In the genomic region with DNA sequence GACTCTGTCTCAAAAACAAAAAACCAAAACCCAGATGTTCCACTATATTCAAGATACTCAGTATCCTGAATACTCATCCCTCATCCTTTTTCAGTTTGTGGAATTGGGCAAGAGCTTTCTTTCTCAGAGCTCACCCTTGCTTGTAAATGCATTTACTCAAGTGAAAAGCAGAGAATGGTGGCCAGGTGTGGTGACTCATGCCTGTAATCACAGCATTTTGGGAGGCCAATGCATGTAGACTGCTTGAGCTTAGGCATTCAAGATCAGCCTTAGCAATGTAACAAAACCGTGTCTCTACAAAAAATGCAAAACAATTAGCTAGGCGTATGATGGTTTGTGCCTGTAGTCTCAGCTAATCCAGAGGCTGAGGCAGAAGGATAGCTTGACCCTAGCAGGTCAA, we compare ENCODE assay signal across 19 cellular contexts.
DNase-seq lines count a peak whose midpoint lies in the region; ATAC-seq and TF ChIP-seq lines count a peak whose summit lies in the region.
"Had no signal": no experiment of that assay in that cellular context is flagged by ENCODE, and none has a peak within 500 bp of the region (broad histone marks: within the 10 kb centered on the region; RNA-seq: fewer than 3 reads in every experiment).

No MANE protein-coding gene starts in this region.

- H3K36me3 Mint-ChIP-seq in activated T-helper 17 cell treated with anti-CD3 and anti-CD28 coated beads, Interleukin-2, amount 50 U/mL, for 72 hours (ENCODE audit: low read depth) = no peaks in the 10 kb centered on the region
- H3K36me3 Mint-ChIP-seq in stimulated activated memory B cell treated with anti-CD40 and anti-IgM and Interleukin-4, amounts not matched to agents 10 μg/mL and 1 μg/mL and 100 μg/mL, for 72 hours = no peaks in the 10 kb centered on the region

- no peaks in the 10 kb centered on the region for H4K20me1 ChIP-seq in PC-9 (ENCODE audit: insufficient read depth)

- ATAC-seq in activated T-helper 17 cell treated with anti-CD3 and anti-CD28 coated beads, Interleukin-2, amount 50 U/mL, for 72 hours (replicated peaks) = peak; percentile 50
- ATAC-seq in foreskin keratinocyte = peak; percentile 30
- ATAC-seq in stimulated activated memory B cell treated with anti-CD40 and anti-IgM and Interleukin-4, amounts not matched to agents 10 μg/mL and 1 μg/mL and 100 μg/mL, for 72 hours = no peak
- ATAC-seq: mucosa of descending colon had no signal

- H2AFZ ChIP-seq in ACC112 (ENCODE audit: low read length, unreplicated experiment) = no peak overlapping the region
- no peak overlapping the region for H2AFZ ChIP-seq in PC-9

- H3K27me3 Mint-ChIP-seq in activated T-helper 17 cell treated with anti-CD3 and anti-CD28 coated beads, Interleukin-2, amount 50 U/mL, for 72 hours = peaks cover 13% of the 10 kb centered on the region
- H3K27me3 Mint-ChIP-seq in stimulated activated memory B cell treated with anti-CD40 and anti-IgM and Interleukin-4, amounts not matched to agents 10 μg/mL and 1 μg/mL and 100 μg/mL, for 72 hours = peaks cover 43% of the 10 kb centered on the region
- H3K27me3 Mint-ChIP-seq: activated T-cell treated with anti-CD3 and anti-CD28 coated beads, Interleukin-2, amount 50 U/mL, for 24 hours had no signal

- H3K79me2 ChIP-seq in ACC112 (ENCODE audit: control insufficient read depth, insufficient read depth, low read length, unreplicated experiment) = peaks cover under 1% of the 10 kb centered on the region
- no peaks in the 10 kb centered on the region for H3K79me2 ChIP-seq in PC-9 (ENCODE audit: low read depth)

- H3K4me1 ChIP-seq in ACC112 (ENCODE audit: control insufficient read depth, insufficient read depth, low read length, unreplicated experiment) = peaks cover 84% of the 10 kb centered on the region
- peaks cover 45% of the 10 kb centered on the region for H3K4me1 ChIP-seq in foreskin keratinocyte
- no peaks in the 10 kb centered on the region for H3K4me1 ChIP-seq in PC-9 (replicated peaks; ENCODE audit: insufficient read depth)
- H3K4me1 ChIP-seq: Caco-2, heart left ventricle, thyroid gland had no signal

- peak; percentile 58 for DNase-seq in EH (ENCODE audit: low read depth)
- peak in 1 of 2 donors; percentile 77 for DNase-seq in foreskin keratinocyte
- no peak for DNase-seq in PC-9
- no peak for DNase-seq in SHP77 treated with DMSO at 0.1 percent for 48 hours (lab: John Stamatoyannopoulos, UW)
- DNase-seq: activated T-cell treated with anti-CD3 and anti-CD28 coated beads, Interleukin-2, amount 50 U/mL, for 24 hours; Caco-2; KBM-7; mucosa of descending colon; NCI-H2029; NCI-H446 treated with DMSO at 0.1 percent for 48 hours; RPMI8226; thyroid gland had no signal

- H3K9me2 ChIP-seq in PC-9 (ENCODE audit: insufficient read depth) = no peaks in the 10 kb centered on the region

- no peaks in the 10 kb centered on the region for H3K9me3 ChIP-seq in PC-9 (ENCODE audit: insufficient read depth, low read depth)
- H3K9me3 ChIP-seq: Caco-2, esophagus muscularis mucosa, heart left ventricle, mucosa of descending colon, thyroid gland had no signal

- H3K27me3 ChIP-seq in ACC112 (ENCODE audit: insufficient read depth, low read length) = no peaks in the 10 kb centered on the region
- no peaks in the 10 kb centered on the region for H3K27me3 ChIP-seq in foreskin keratinocyte
- no peaks in the 10 kb centered on the region for H3K27me3 ChIP-seq in PC-9 (ENCODE audit: insufficient read depth, low read depth)
- H3K27me3 ChIP-seq: esophagus muscularis mucosa, heart left ventricle, thyroid gland had no signal

- no peaks in the 10 kb centered on the region for H3F3A ChIP-seq in PC-9 (ENCODE audit: insufficient read depth, low read depth)

- 0 out of 2 replicates have a peak overlapping the region, but pooled peaks have one; percentile 31 for H3K4me3 ChIP-seq in ACC112 (ENCODE audit: low read depth, low read length)
- no peak overlapping the region for H3K4me3 ChIP-seq in PC-9
- H3K4me3 ChIP-seq: esophagus muscularis mucosa, heart left ventricle, mucosa of descending colon, thyroid gland had no signal

- no peak overlapping the region for H3K4me2 ChIP-seq in PC-9

- H3K4me1 Mint-ChIP-seq in activated T-helper 17 cell treated with anti-CD3 and anti-CD28 coated beads, Interleukin-2, amount 50 U/mL, for 72 hours = peaks cover 28% of the 10 kb centered on the region
- no peaks in the 10 kb centered on the region for H3K4me1 Mint-ChIP-seq in stimulated activated memory B cell treated with anti-CD40 and anti-IgM and Interleukin-4, amounts not matched to agents 10 μg/mL and 1 μg/mL and 100 μg/mL, for 72 hours
- H3K4me1 Mint-ChIP-seq: B cell had no signal

- H3K9me3 Mint-ChIP-seq in activated T-helper 17 cell treated with anti-CD3 and anti-CD28 coated beads, Interleukin-2, amount 50 U/mL, for 72 hours = peaks cover 3% of the 10 kb centered on the region
- peaks cover 12% of the 10 kb centered on the region for H3K9me3 Mint-ChIP-seq in stimulated activated memory B cell treated with anti-CD40 and anti-IgM and Interleukin-4, amounts not matched to agents 10 μg/mL and 1 μg/mL and 100 μg/mL, for 72 hours
- H3K9me3 Mint-ChIP-seq: activated T-cell treated with anti-CD3 and anti-CD28 coated beads, Interleukin-2, amount 50 U/mL, for 24 hours had no signal

- no TSS peak for BruUV-seq in PC-9 (replicated peaks; lab: Mats Ljungman, UMichigan)

- H3K36me3 ChIP-seq in ACC112 (ENCODE audit: insufficient read depth, low read length) (no peaks in the 10 kb centered on the region), PC-9 (ENCODE audit: low read depth) (no peaks in the 10 kb centered on the region)
- H3K36me3 ChIP-seq: esophagus muscularis mucosa, heart left ventricle, thyroid gland had no signal

- CTCF ChIA-PET in PC-9 (lab: Charles Lee) = no interaction called here

- peak overlapping the region; percentile 74 for H3K27ac Mint-ChIP-seq in activated T-helper 17 cell treated with anti-CD3 and anti-CD28 coated beads, Interleukin-2, amount 50 U/mL, for 72 hours
- no peak overlapping the region for H3K27ac Mint-ChIP-seq in stimulated activated memory B cell treated with anti-CD40 and anti-IgM and Interleukin-4, amounts not matched to agents 10 μg/mL and 1 μg/mL and 100 μg/mL, for 72 hours
- H3K27ac Mint-ChIP-seq: activated T-cell treated with anti-CD3 and anti-CD28 coated beads, Interleukin-2, amount 50 U/mL, for 24 hours; B cell had no signal

- POLR2A ChIA-PET in PC-9 (lab: Charles Lee; ENCODE audit: unreplicated experiment) = no interaction called here

- H3K27ac ChIP-seq in ACC112 (ENCODE audit: low read depth, low read length) = peak overlapping the region; percentile 100
- peak overlapping the region; percentile 98 for H3K27ac ChIP-seq in foreskin keratinocyte
- H3K27ac ChIP-seq in PC-9 = no peak overlapping the region
- H3K27ac ChIP-seq: thyroid gland had no signal

- TF ChIP-seq CTCF in foreskin keratinocyte (conservative IDR thresholded peaks at IDR 0.05) = no peak
- no peak for TF ChIP-seq CTCF in PC-9 (conservative IDR thresholded peaks at IDR 0.05)

- peak overlapping the region; percentile 33 for H3K4me3 Mint-ChIP-seq in activated T-helper 17 cell treated with anti-CD3 and anti-CD28 coated beads, Interleukin-2, amount 50 U/mL, for 72 hours
- H3K4me3 Mint-ChIP-seq in stimulated activated memory B cell treated with anti-CD40 and anti-IgM and Interleukin-4, amounts not matched to agents 10 μg/mL and 1 μg/mL and 100 μg/mL, for 72 hours = no peak overlapping the region
- H3K4me3 Mint-ChIP-seq: activated CD8-positive, alpha-beta T cell treated with anti-CD3 and anti-CD28 coated beads for 36 hours; activated T-cell treated with anti-CD3 and anti-CD28 coated beads, Interleukin-2, amount 50 U/mL, for 24 hours; B cell had no signal

- intact Hi-C loops in PC-9 (cut with micrococcal nuclease; ENCODE audit: unreplicated experiment) = no loop called here
